Comparison of ENCODE assay signal across 10 cellular contexts in the genomic region with DNA sequence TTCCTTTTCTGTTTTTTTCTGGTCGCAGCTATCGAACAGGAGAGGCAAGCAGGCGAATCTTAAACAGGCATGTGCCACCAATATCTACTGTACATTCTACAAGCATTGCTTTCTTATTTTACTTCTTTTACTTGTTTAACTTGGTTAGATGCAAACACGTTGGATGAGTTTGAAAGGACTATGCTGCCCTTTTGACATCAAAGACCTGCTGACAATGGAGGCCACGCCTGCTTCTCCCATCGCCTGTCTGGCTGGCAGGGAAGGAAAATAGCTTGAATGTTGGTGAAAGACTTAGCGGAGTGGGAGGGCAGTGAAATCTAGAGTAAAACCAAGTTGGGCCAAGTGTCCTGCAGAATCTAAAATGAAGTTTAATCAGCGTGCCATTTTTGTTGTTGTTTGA. TPM values are rescaled to one million over a fixed set of nuclear protein-coding genes. Genes with fewer than 3 reads are reported as not detected.
DNase-seq lines count a peak whose midpoint lies in the region; ATAC-seq and TF ChIP-seq lines count a peak whose summit lies in the region.
"Had no signal": no experiment of that assay in that cellular context is flagged by ENCODE, and none has a peak within 500 bp of the region (broad histone marks: within the 10 kb centered on the region; RNA-seq: fewer than 3 reads in every experiment).

No MANE protein-coding gene starts in this region.

- no peaks in the 10 kb centered on the region for H3K36me3 ChIP-seq in endocrine pancreas (ENCODE audit: control insufficient read depth, insufficient read depth, low read length)

- no peak overlapping the region for H3K27ac Mint-ChIP-seq in progenitor cell of endocrine pancreas

- peak; percentile 55 for DNase-seq in DMS79 treated with DMSO at 0.1 percent for 48 hours (lab: John Stamatoyannopoulos, UW)
- no peak for DNase-seq in DMS79 (lab: John Stamatoyannopoulos, UW)
- DNase-seq in NCI-H2171 (lab: John Stamatoyannopoulos, UW): peak; percentile 2
- DNase-seq in putamen (ENCODE audit: low spot score): peak; percentile 60
- DNase-seq in NCI-H1048 (lab: John Stamatoyannopoulos, UW): no peak
- no peak for DNase-seq in progenitor cell of endocrine pancreas (ENCODE audit: low spot score, unreplicated experiment)
- DNase-seq: activated effector memory CD4-positive, alpha-beta T cell treated with anti-CD3 and anti-CD28 coated beads, Interleukin-2, amount 50 U/mL, for 16 hours; NCI-H187 treated with DMSO at 0.1 percent for 48 hours had no signal

- H3K4me3 Mint-ChIP-seq in progenitor cell of endocrine pancreas (ENCODE audit: low read depth): no peak overlapping the region

- H3K27me3 Mint-ChIP-seq in progenitor cell of endocrine pancreas: no peaks in the 10 kb centered on the region

- H3K9me3 ChIP-seq in endocrine pancreas (ENCODE audit: control insufficient read depth, low read length): no peaks in the 10 kb centered on the region

- H3K9me3 Mint-ChIP-seq in progenitor cell of endocrine pancreas (ENCODE audit: low read depth): no peaks in the 10 kb centered on the region

- H3K4me1 ChIP-seq in endocrine pancreas (ENCODE audit: control insufficient read depth, insufficient read depth, low read length): peaks cover 4% of the 10 kb centered on the region

- H3K36me3 Mint-ChIP-seq in progenitor cell of endocrine pancreas (ENCODE audit: insufficient read depth): no peaks in the 10 kb centered on the region

- no peaks in the 10 kb centered on the region for H3K4me1 Mint-ChIP-seq in progenitor cell of endocrine pancreas (ENCODE audit: low read depth)

- ATAC-seq in HG02759 (IDR thresholded peaks at IDR 0.05; ENCODE audit: unreplicated experiment): no peak

- peak overlapping the region; percentile 80 for H3K4me3 ChIP-seq in endocrine pancreas (ENCODE audit: control insufficient read depth, insufficient read depth, low read length)

- TF ChIP-seq CTCF in progenitor cell of endocrine pancreas (IDR thresholded peaks at IDR 0.05; ENCODE audit: unreplicated experiment): no peak

- no peaks in the 10 kb centered on the region for H3K27me3 ChIP-seq in endocrine pancreas (ENCODE audit: control insufficient read depth, insufficient read depth, low read length)

- H3K9ac ChIP-seq in endocrine pancreas (ENCODE audit: control insufficient read depth, insufficient read depth, low read length): no peak overlapping the region

RNA-seq across cellular contexts. Expression of a gene that starts 1.5 kb away (rescaled TPM):
- not detected in 2 replicates for total RNA-seq in progenitor cell of endocrine pancreas

Comparison
In these comparisons a context has a peak if more than half of its experiments do, and no peak if none do; other contexts are left out.
1. DNase-seq: peak in DMS79 treated with DMSO at 0.1 percent for 48 hours (single experiment), NCI-H2171 (single experiment) and putamen (single experiment); none in DMS79 (single experiment), NCI-H1048 (single experiment) and progenitor cell of endocrine pancreas (single experiment).